8 cellular contexts compared by ENCODE assay signal in genomic region chr11:35943294-35943693, GRCh38. TPM values are rescaled to one million over a fixed set of nuclear protein-coding genes. Genes with fewer than 3 reads are reported as not detected.
DNase-seq lines count a peak whose midpoint lies in the region; ATAC-seq and TF ChIP-seq lines count a peak whose summit lies in the region.

No MANE protein-coding gene starts in this region.

- H3K27me3 Mint-ChIP-seq in Calu3 (ENCODE audit: unreplicated experiment): peaks cover 16% of the 10 kb centered on the region

- peak overlapping the region in 3 of 4 donors; percentile 46 to 80 (median 58) for H3K4me3 ChIP-seq in Peyer's patch
- peak overlapping the region; percentile 69 for H3K4me3 ChIP-seq in epithelial cell of esophagus (ENCODE audit: low read length)

- no peaks in the 10 kb centered on the region for H3K27me3 ChIP-seq in Peyer's patch

- TF ChIP-seq CTCF in Calu3 (IDR thresholded peaks at IDR 0.05; ENCODE audit: unreplicated experiment) (no peak), Peyer's patch (IDR thresholded peaks at IDR 0.05) (no peak), epithelial cell of esophagus (IDR thresholded peaks at IDR 0.05; ENCODE audit: insufficient read depth, low read depth, low read length, missing control alignments) (no peak)

- H3K36me3 Mint-ChIP-seq in Calu3 (ENCODE audit: insufficient read depth, unreplicated experiment): peaks cover 25% of the 10 kb centered on the region

- no peaks in the 10 kb centered on the region for H3K9me3 ChIP-seq in Peyer's patch

- TF ChIP-seq POLR2A in Peyer's patch (IDR thresholded peaks at IDR 0.05): no peak

- BruUV-seq in Calu3 (replicated peaks; lab: Mats Ljungman, UMichigan): no TSS peak

- peak overlapping the region in 2 of 4 donors; percentile 78 to 80 for H3K27ac ChIP-seq in Peyer's patch

- peak overlapping the region; percentile 96 for H3K4me3 Mint-ChIP-seq in Calu3 (ENCODE audit: low read depth, unreplicated experiment)

- ATAC-seq in HG02623 (IDR thresholded peaks at IDR 0.05; ENCODE audit: unreplicated experiment) (no peak), HG03108 (IDR thresholded peaks at IDR 0.05; ENCODE audit: unreplicated experiment) (no peak), HG03442 (IDR thresholded peaks at IDR 0.05; ENCODE audit: unreplicated experiment) (no peak)

- CTCF ChIA-PET in Calu3 (lab: Charles Lee): no interaction called here

- no peaks in the 10 kb centered on the region for H3K36me3 ChIP-seq in Peyer's patch

- peak overlapping the region; percentile 85 for H3K27ac Mint-ChIP-seq in Calu3 (ENCODE audit: unreplicated experiment)

- H3K4me1 ChIP-seq in Peyer's patch: no peaks in the 10 kb centered on the region

- DNase-seq in Calu3 (no peak), Peyer's patch (no peak), epithelial cell of esophagus (ENCODE audit: low read depth) (no peak), pons (ENCODE audit: low spot score) (peak; percentile 42), COLO668 (lab: John Stamatoyannopoulos, UW; ENCODE audit: unreplicated experiment) (no peak)

- intact Hi-C loops in Calu3 (cut with micrococcal nuclease; ENCODE audit: unreplicated experiment): loop anchor here (10.0 kb wide), 3 partner anchors 118 to 308 kb away; no protein-coding TSS in a partner anchor

- H3K9me3 Mint-ChIP-seq in Calu3 (ENCODE audit: low read depth, unreplicated experiment): no peaks in the 10 kb centered on the region

- H3K4me1 Mint-ChIP-seq in Calu3 (ENCODE audit: low read depth, unreplicated experiment): peaks cover 19% of the 10 kb centered on the region

RNA-seq across cellular contexts. Expression of gene LDLRAD3, which starts 0.6 kb away (rescaled TPM):
- total RNA-seq in Calu3 (2022) (10.9 and 16.2 TPM in 2 replicates), Peyer's patch (10 to 100 TPM in 1 of 4 donors, 1 to 10 TPM in 3; 1.2 to 14.0 (median 4.8) TPM)
